Comparison of ENCODE assay signal across 18 cellular contexts in genomic region chr4:85153221-85153620, GRCh38.
DNase-seq lines count a peak whose midpoint lies in the region; TF ChIP-seq lines count a peak whose summit lies in the region.
"Had no signal": no experiment of that assay in that cellular context is flagged by ENCODE, and none has a peak within 500 bp of the region (broad histone marks: within the 10 kb centered on the region; RNA-seq: fewer than 3 reads in every experiment).

No MANE protein-coding gene starts in this region.

- H3K36me3 ChIP-seq in mammary epithelial cell (ENCODE audit: insufficient read depth, low read length) (no peaks in the 10 kb centered on the region), adrenal gland (replicated peaks in 1 of 2) (no peaks in the 10 kb centered on the region)
- H3K36me3 ChIP-seq: SJSA1 had no signal

- H2AFZ ChIP-seq in mammary epithelial cell (ENCODE audit: low read depth, low read length): no peak overlapping the region

- in situ Hi-C loops in mammary epithelial cell (cut with MboI; ENCODE audit: low sequenced_read_pairs in 2 of 2) (loop anchor here (5.0 to 25.0 kb wide), 2 partner anchors 219 to 584 kb away; no protein-coding TSS in a partner anchor), astrocyte of the cerebellum (cut with HindIII; ENCODE audit: low sequenced_read_pairs) (no loop called here)

- H3K27ac Mint-ChIP-seq in MCF 10A (ENCODE audit: low read depth, unreplicated experiment): no peak overlapping the region
- H3K27ac Mint-ChIP-seq in activated T-helper 1 cell treated with anti-CD3 and anti-CD28 coated beads, Interleukin-12 subunit alpha, Interleukin-12 subunit beta, Interleukin-2, Interleukin-4 antibody, amounts not matched to agents 30 ng/mL and 10 ng/mL and 1 ng/mL, durations not matched to agents 14 hours and 24 hours and 36 hours: no peak overlapping the region

- peaks cover 28% of the 10 kb centered on the region for H3K4me1 Mint-ChIP-seq in MCF 10A (ENCODE audit: insufficient read depth, unreplicated experiment)
- no peaks in the 10 kb centered on the region for H3K4me1 Mint-ChIP-seq in activated T-helper 1 cell treated with anti-CD3 and anti-CD28 coated beads, Interleukin-12 subunit alpha, Interleukin-12 subunit beta, Interleukin-2, Interleukin-4 antibody, amounts not matched to agents 30 ng/mL and 10 ng/mL and 1 ng/mL, durations not matched to agents 14 hours and 24 hours and 36 hours (ENCODE audit: low read depth)

- no peak overlapping the region for H3K4me3 ChIP-seq in mammary epithelial cell (replicated peaks in 1 of 3; ENCODE audit: insufficient read depth in 1 of 3, low read depth in 2 of 3, low read length in 3 of 3)
- H3K4me3 ChIP-seq in astrocyte of the cerebellum (ENCODE audit: low read depth, low read length): no peak overlapping the region
- H3K4me3 ChIP-seq in fibroblast of pulmonary artery (replicated peaks; ENCODE audit: low read depth, low read length): no peak overlapping the region
- H3K4me3 ChIP-seq in adrenal gland: no peak overlapping the region
- H3K4me3 ChIP-seq: A549, SJSA1 had no signal

- no peaks in the 10 kb centered on the region for H3K36me3 Mint-ChIP-seq in MCF 10A (ENCODE audit: insufficient read depth, unreplicated experiment)
- H3K36me3 Mint-ChIP-seq in activated T-helper 1 cell treated with anti-CD3 and anti-CD28 coated beads, Interleukin-12 subunit alpha, Interleukin-12 subunit beta, Interleukin-2, Interleukin-4 antibody, amounts not matched to agents 30 ng/mL and 10 ng/mL and 1 ng/mL, durations not matched to agents 14 hours and 24 hours and 36 hours (ENCODE audit: low read depth): no peaks in the 10 kb centered on the region

- CTCF ChIA-PET in MCF 10A (lab: Yijun Ruan, JAX): interaction anchor here (0.6 to 9.3 kb wide), 10 partner anchors 10 to 816 kb away, joined by 3 to 128 read pairs (median 3); no protein-coding TSS in a partner anchor
- CTCF ChIA-PET in mammary epithelial cell (lab: Charles Lee; ENCODE audit: low non-redundant PET): no interaction called here

- peaks cover 3% of the 10 kb centered on the region for H3K4me1 ChIP-seq in mammary epithelial cell (ENCODE audit: insufficient read depth, low read length)
- H3K4me1 ChIP-seq in adrenal gland (replicated peaks in 1 of 2): no peaks in the 10 kb centered on the region
- H3K4me1 ChIP-seq: A549, SJSA1 had no signal

- H3K27me3 Mint-ChIP-seq in MCF 10A (ENCODE audit: insufficient read depth, unreplicated experiment): no peaks in the 10 kb centered on the region
- no peaks in the 10 kb centered on the region for H3K27me3 Mint-ChIP-seq in activated T-helper 1 cell treated with anti-CD3 and anti-CD28 coated beads, Interleukin-12 subunit alpha, Interleukin-12 subunit beta, Interleukin-2, Interleukin-4 antibody, amounts not matched to agents 30 ng/mL and 10 ng/mL and 1 ng/mL, durations not matched to agents 14 hours and 24 hours and 36 hours (ENCODE audit: insufficient read depth)

- dilution Hi-C loops in mammary epithelial cell (cut with HindIII; ENCODE audit: low sequenced_read_pairs): no loop called here

- POLR2A ChIA-PET in MCF 10A (lab: Yijun Ruan, JAX): interaction anchor here (0.6 to 1.3 kb wide), 3 partner anchors 15 to 215 kb away, joined by 3 to 4 read pairs (median 3); no protein-coding TSS in a partner anchor

- no peak for TF ChIP-seq POLR2A in adrenal gland (IDR thresholded peaks at IDR 0.05)

- intact Hi-C loops in MCF 10A (cut with micrococcal nuclease): no loop called here
- intact Hi-C loops in mammary epithelial cell (cut with micrococcal nuclease): no loop called here
- intact Hi-C loops in adrenal gland (cut with DNase I): no loop called here
- intact Hi-C loops in activated T-helper 1 cell treated with anti-CD3 and anti-CD28 coated beads, Interleukin-12 subunit alpha, Interleukin-12 subunit beta, Interleukin-2, Interleukin-4 antibody, amounts not matched to agents 30 ng/mL and 10 ng/mL and 1 ng/mL, durations not matched to agents 14 hours and 24 hours and 36 hours (cut with micrococcal nuclease): no loop called here

- H3K4me2 ChIP-seq in mammary epithelial cell (ENCODE audit: insufficient read depth, low read depth, low read length): no peak overlapping the region
- H3K4me2 ChIP-seq: A549 had no signal

- no peak overlapping the region for H3K4me3 Mint-ChIP-seq in MCF 10A (ENCODE audit: unreplicated experiment)
- no peak overlapping the region for H3K4me3 Mint-ChIP-seq in activated T-helper 1 cell treated with anti-CD3 and anti-CD28 coated beads, Interleukin-12 subunit alpha, Interleukin-12 subunit beta, Interleukin-2, Interleukin-4 antibody, amounts not matched to agents 30 ng/mL and 10 ng/mL and 1 ng/mL, durations not matched to agents 14 hours and 24 hours and 36 hours

- BruUV-seq in MCF 10A (replicated peaks; lab: Mats Ljungman, UMichigan) (no TSS peak), mammary epithelial cell (replicated peaks; lab: Mats Ljungman, UMichigan) (no TSS peak)

- H3K79me2 ChIP-seq in mammary epithelial cell (ENCODE audit: insufficient read depth, low read length): no peaks in the 10 kb centered on the region

- no peak overlapping the region for H3K9ac ChIP-seq in mammary epithelial cell (ENCODE audit: insufficient read depth, low read length)

- 89% methylated on average over 1 of the region's 1 CpG for WGBS in mammary epithelial cell (ENCODE audit: low coverage, missing lambda C conversion rate)
- WGBS in adrenal gland, 4 donors: 42 to 91% (median 70%) methylated on average over 1 of the region's 1 CpG

- H3K9me3 Mint-ChIP-seq in MCF 10A (ENCODE audit: unreplicated experiment): no peaks in the 10 kb centered on the region
- H3K9me3 Mint-ChIP-seq in activated T-helper 1 cell treated with anti-CD3 and anti-CD28 coated beads, Interleukin-12 subunit alpha, Interleukin-12 subunit beta, Interleukin-2, Interleukin-4 antibody, amounts not matched to agents 30 ng/mL and 10 ng/mL and 1 ng/mL, durations not matched to agents 14 hours and 24 hours and 36 hours: no peaks in the 10 kb centered on the region

- H3K27ac ChIP-seq in mammary epithelial cell (ENCODE audit: insufficient read depth, low read depth, low read length) (no peak overlapping the region), adrenal gland (no peak overlapping the region)
- H3K27ac ChIP-seq: A549, SJSA1 had no signal

- DNase-seq in MCF 10A (ENCODE audit: unreplicated experiment): peak; percentile 58
- DNase-seq in mammary epithelial cell: no peak
- peak; percentile 6 for DNase-seq in astrocyte of the cerebellum (ENCODE audit: low read depth)
- peak; percentile 55 for DNase-seq in fibroblast of pulmonary artery (ENCODE audit: low read depth)
- DNase-seq in NCI-H1105 (lab: John Stamatoyannopoulos, UW): no peak
- no peak for DNase-seq in adrenal gland
- DNase-seq in activated T-helper 1 cell treated with anti-CD3 and anti-CD28 coated beads, Interleukin-12 subunit alpha, Interleukin-12 subunit beta, Interleukin-2, Interleukin-4 antibody, amounts not matched to agents 30 ng/mL and 10 ng/mL and 1 ng/mL, durations not matched to agents 14 hours and 24 hours and 36 hours (ENCODE audit: low spot score): no peak
- DNase-seq: AML-193, DND-41, GDM1, IMR-90, Kasumi-1, MV-4-11, NCI-H146, NCI-H2081 treated with DMSO at 0.1 percent for 48 hours, PC-3 had no signal

- no peaks in the 10 kb centered on the region for H4K20me1 ChIP-seq in mammary epithelial cell (ENCODE audit: insufficient read depth, low read length)

- no peaks in the 10 kb centered on the region for H3K9me3 ChIP-seq in mammary epithelial cell (replicated peaks; ENCODE audit: insufficient read depth, low read length)
- H3K9me3 ChIP-seq in adrenal gland (replicated peaks in 1 of 3): no peaks in the 10 kb centered on the region
- H3K9me3 ChIP-seq: A549, SJSA1 had no signal

- H3K27me3 ChIP-seq in mammary epithelial cell (ENCODE audit: insufficient read depth, low read length) (no peaks in the 10 kb centered on the region), adrenal gland (no peaks in the 10 kb centered on the region)
- H3K27me3 ChIP-seq: SJSA1 had no signal

- TF ChIP-seq CTCF in MCF 10A (IDR thresholded peaks at IDR 0.05; ENCODE audit: unreplicated experiment) (no peak), mammary epithelial cell (conservative IDR thresholded peaks at IDR 0.05 in 1 of 2, IDR thresholded peaks at IDR 0.05 in 1 of 2; ENCODE audit: extremely low read depth in 1 of 2, insufficient read depth in 1 of 2, low read depth in 1 of 2, low read length in 2 of 2) (no peak), astrocyte of the cerebellum (IDR thresholded peaks at IDR 0.05; ENCODE audit: low read depth, low read length, missing control alignments) (no peak), fibroblast of pulmonary artery (IDR thresholded peaks at IDR 0.05; ENCODE audit: low read length, missing control alignments) (no peak), adrenal gland (IDR thresholded peaks at IDR 0.05) (no peak)

Comparison
In these comparisons a context has a peak if more than half of its experiments do, and no peak if none do; other contexts are left out.
1. DNase-seq: peak in MCF 10A (single experiment), astrocyte of the cerebellum (single experiment) and fibroblast of pulmonary artery (single experiment); none in mammary epithelial cell (single experiment), NCI-H1105 (single experiment), adrenal gland (0 of 7) and activated T-helper 1 cell treated with anti-CD3 and anti-CD28 coated beads, Interleukin-12 subunit alpha, Interleukin-12 subunit beta, Interleukin-2, Interleukin-4 antibody, amounts not matched to agents 30 ng/mL and 10 ng/mL and 1 ng/mL, durations not matched to agents 14 hours and 24 hours and 36 hours (single experiment).